ENCODE assay signal across 19 cellular contexts in genomic region chr17:82640046-82640445, GRCh38.
"Had no signal": no experiment of that assay in that cellular context is flagged by ENCODE, and none has a peak within 500 bp of the region (broad histone marks: within the 10 kb centered on the region; RNA-seq: fewer than 3 reads in every experiment).

No MANE protein-coding gene starts in this region.

- H3K27ac Mint-ChIP-seq: activated naive CD4-positive, alpha-beta T cell treated with anti-CD3 and anti-CD28 coated beads, Interleukin-2, amount 50 U/mL, for 72 hours; effector memory CD8-positive, alpha-beta T cell; stimulated activated memory B cell treated with anti-CD40 and anti-IgM and Interleukin-4, amounts not matched to agents 10 μg/mL and 1 μg/mL and 100 μg/mL, for 72 hours; T-helper 1 cell treated with Interleukin-12 subunit alpha and Interleukin-12 subunit beta and Interleukin-4 antibody, amounts not matched to agents 30 μg/mL and 1 μg/mL, for 36 hours had no signal

- H3K27ac ChIP-seq: foreskin keratinocyte, thoracic aorta, WERI-Rb-1 had no signal

- H3K4me3 Mint-ChIP-seq: activated T-helper 1 cell treated with anti-CD3 and anti-CD28 coated beads, Interleukin-12 subunit alpha, Interleukin-12 subunit beta, Interleukin-2, Interleukin-4 antibody, amounts not matched to agents 30 ng/mL and 10 ng/mL and 1 ng/mL, durations not matched to agents 14 hours and 24 hours and 36 hours; effector memory CD8-positive, alpha-beta T cell; stimulated activated memory B cell treated with anti-CD40 and anti-IgM and Interleukin-4, amounts not matched to agents 10 μg/mL and 1 μg/mL and 100 μg/mL, for 72 hours; T-helper 1 cell treated with Interleukin-12 subunit alpha and Interleukin-12 subunit beta and Interleukin-4 antibody, amounts not matched to agents 30 μg/mL and 1 μg/mL, for 36 hours had no signal

- H3K27me3 ChIP-seq: foreskin keratinocyte had no signal

- H3K9me3 Mint-ChIP-seq: activated naive CD4-positive, alpha-beta T cell treated with anti-CD3 and anti-CD28 coated beads, Interleukin-2, amount 50 U/mL, for 72 hours; activated T-helper 1 cell treated with anti-CD3 and anti-CD28 coated beads, Interleukin-12 subunit alpha, Interleukin-12 subunit beta, Interleukin-2, Interleukin-4 antibody, amounts not matched to agents 30 ng/mL and 10 ng/mL and 1 ng/mL, durations not matched to agents 14 hours and 24 hours and 36 hours; effector memory CD8-positive, alpha-beta T cell; T-helper 1 cell treated with Interleukin-12 subunit alpha and Interleukin-12 subunit beta and Interleukin-4 antibody, amounts not matched to agents 30 μg/mL and 1 μg/mL, for 36 hours had no signal

- H3K27me3 Mint-ChIP-seq: effector memory CD8-positive, alpha-beta T cell; stimulated activated memory B cell treated with anti-CD40 and anti-IgM and Interleukin-4, amounts not matched to agents 10 μg/mL and 1 μg/mL and 100 μg/mL, for 72 hours had no signal

- H3K4me3 ChIP-seq: lung, prostate gland, skin epidermis, thoracic aorta had no signal

- H3K4me1 ChIP-seq: foreskin keratinocyte, prostate gland had no signal

- ATAC-seq: activated naive CD4-positive, alpha-beta T cell treated with anti-CD3 and anti-CD28 coated beads, Interleukin-2, amount 50 U/mL, for 72 hours; effector memory CD8-positive, alpha-beta T cell; foreskin keratinocyte; stimulated activated memory B cell treated with anti-CD40 and anti-IgM and Interleukin-4, amounts not matched to agents 10 μg/mL and 1 μg/mL and 100 μg/mL, for 72 hours had no signal

- DNase-seq: activated CD4-positive, alpha-beta T cell treated with anti-CD3 and anti-CD28 coated beads for 1 hour; activated CD4-positive, alpha-beta T cell treated with anti-CD3 and anti-CD28 coated beads, Interleukin-2, amount 50 U/mL, for 4 hours; activated gamma-delta T cell treated with Interleukin-2 at 50 U/mL for 16 hours; activated T-cell treated with anti-CD3 and anti-CD28 coated beads for 4 hours; effector memory CD8-positive, alpha-beta T cell; foreskin keratinocyte; hippocampal formation; islet precursor cell; right cardiac atrium; stimulated activated CD4-positive, alpha-beta T cell treated with anti-CD3 and anti-CD28 coated beads, Interleukin-4, amount 100 ng/mL, for 1 hour; WERI-Rb-1 had no signal

- H3K9me3 ChIP-seq: prostate gland, thoracic aorta had no signal
